In the genomic region with DNA sequence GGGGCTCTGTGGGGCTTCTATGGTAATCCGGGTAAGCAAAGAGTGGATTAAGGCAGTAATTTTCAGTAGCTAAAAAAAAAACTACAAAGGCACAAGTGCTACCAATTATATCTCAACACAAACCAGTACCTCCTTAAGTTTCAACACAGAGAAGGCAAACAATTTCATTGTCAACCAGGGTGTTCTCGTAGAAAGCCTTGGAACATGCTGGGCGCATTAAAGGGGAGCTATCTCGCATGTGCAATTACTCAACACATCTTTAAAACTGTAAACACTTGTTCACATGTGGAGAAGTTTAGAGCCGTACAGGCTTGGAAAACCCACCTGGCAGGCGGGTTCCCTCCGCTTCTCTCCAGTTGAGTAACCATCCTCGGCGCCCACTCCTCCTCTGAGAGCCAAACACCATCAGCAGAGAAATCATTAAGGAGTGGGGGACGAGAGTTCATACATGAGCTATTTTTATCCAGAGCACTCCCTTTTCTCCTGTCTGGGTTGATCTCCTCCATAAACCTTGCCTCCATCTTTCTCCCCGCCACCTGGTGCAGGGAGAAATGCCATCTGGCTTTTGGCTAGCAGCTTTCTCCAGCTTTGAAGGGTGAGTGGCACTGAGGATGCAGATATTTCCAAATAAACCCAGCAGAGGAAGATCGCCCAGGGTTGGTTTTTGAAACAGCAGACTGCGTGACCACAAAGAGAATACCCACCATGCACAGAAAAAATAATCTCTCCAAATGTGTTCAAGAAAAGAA, we compare ENCODE assay signal across 20 cellular contexts.
DNase-seq lines count a peak whose midpoint lies in the region; ATAC-seq and TF ChIP-seq lines count a peak whose summit lies in the region.
"Had no signal": no experiment of that assay in that cellular context is flagged by ENCODE, and none has a peak within 500 bp of the region (broad histone marks: within the 10 kb centered on the region; RNA-seq: fewer than 3 reads in every experiment).

No MANE protein-coding gene starts in this region.

- H3K27me3 ChIP-seq in HUES48 (ENCODE audit: control insufficient read depth, insufficient read depth, low read length) (no peaks in the 10 kb centered on the region), sigmoid colon (no peaks in the 10 kb centered on the region)
- H3K27me3 ChIP-seq: SJSA1 had no signal

- DNase-seq in NCI-H2227 treated with DMSO at 0.1 percent for 48 hours (lab: John Stamatoyannopoulos, UW), result peak; percentile 21
- DNase-seq in cerebellar cortex (ENCODE audit: low spot score), result peak; percentile 73
- no peak for DNase-seq in sigmoid colon
- DNase-seq in activated T-cell treated with anti-CD3 and anti-CD28 coated beads, Interleukin-2, amount 50 U/mL, for 1 hour, result no peak
- DNase-seq in sciatic nerve (ENCODE audit: low spot score), result no peak
- DNase-seq in amniotic stem cell (lab: John Stamatoyannopoulos, UW), result no peak
- DNase-seq: ACHN; Calu3; CD4-positive, alpha-beta T cell; H7; MM.1S; NCI-H1417 treated with DMSO at 0.1 percent for 48 hours; NCI-H2081; NCI-H510A; NK-92 treated with Interleukin-12 subunit alpha and Interleukin-12 subunit beta, amount 100 ng/mL, for 24 hours; OCI-M1 had no signal

- ATAC-seq in HG03565 (IDR thresholded peaks at IDR 0.05; ENCODE audit: unreplicated experiment), result no peak
- ATAC-seq in sciatic nerve, result no peak

- H3K27ac ChIP-seq in HUES48 (ENCODE audit: low read depth, low read length) (peak overlapping the region; percentile 10), sigmoid colon (peak overlapping the region in 3 of 4 donors; percentile 75 to 81 (median 79))
- H3K27ac ChIP-seq: RWPE1, SJSA1 had no signal

- H3K4me3 ChIP-seq in HUES48 (ENCODE audit: low read depth, low read length) (no peak overlapping the region), sigmoid colon (no peak overlapping the region)
- H3K4me3 ChIP-seq: SJSA1 had no signal

- WGBS in sigmoid colon, 2 donors, result 89 to 92% methylated on average over 13 of the region's 13 CpGs

- no peaks in the 10 kb centered on the region for H3K36me3 ChIP-seq in HUES48 (ENCODE audit: control insufficient read depth, insufficient read depth, low read length)
- H3K36me3 ChIP-seq in sigmoid colon, result no peaks in the 10 kb centered on the region
- H3K36me3 ChIP-seq: SJSA1 had no signal

- intact Hi-C loops in sigmoid colon (cut with DNase I) (loop anchor here (5.0 kb wide), 3 partner anchors 159 to 459 kb away; partner anchors contain the start of gene FGFR2), sciatic nerve (cut with DNase I) (no loop called here)

- H3K9ac ChIP-seq in HUES48 (ENCODE audit: low read depth, low read length), result no peak overlapping the region

- TF ChIP-seq CTCF in sigmoid colon (IDR thresholded peaks at IDR 0.05), result no peak

- TF ChIP-seq POLR2A in sigmoid colon (IDR thresholded peaks at IDR 0.05), result no peak

- H3K9me3 ChIP-seq in HUES48 (ENCODE audit: control insufficient read depth, insufficient read depth, low read length) (peaks cover 2% of the 10 kb centered on the region; the same call in 1 of the 2 replicates), sigmoid colon (no peaks in the 10 kb centered on the region)

- TF ChIP-seq EP300 in sigmoid colon (IDR thresholded peaks at IDR 0.05), result peak in 2 of 4 donors; percentile 15 to 80

- H3K4me1 ChIP-seq in HUES48 (ENCODE audit: control insufficient read depth, insufficient read depth, low read length) (peaks cover 5% of the 10 kb centered on the region), sigmoid colon (peaks cover 3 to 49% (median 35%) of the 10 kb centered on the region in 4 donors)
- H3K4me1 ChIP-seq: SJSA1 had no signal

Comparison
In these comparisons a context has a peak if more than half of its experiments do, and no peak if none do; other contexts are left out.
1. DNase-seq: peak in NCI-H2227 treated with DMSO at 0.1 percent for 48 hours (single experiment) and cerebellar cortex (single experiment); none in sigmoid colon (single experiment), activated T-cell treated with anti-CD3 and anti-CD28 coated beads, Interleukin-2, amount 50 U/mL, for 1 hour (single experiment), sciatic nerve (single experiment) and amniotic stem cell (single experiment).